ENCODE assay signal across 18 cellular contexts in the genomic region with DNA sequence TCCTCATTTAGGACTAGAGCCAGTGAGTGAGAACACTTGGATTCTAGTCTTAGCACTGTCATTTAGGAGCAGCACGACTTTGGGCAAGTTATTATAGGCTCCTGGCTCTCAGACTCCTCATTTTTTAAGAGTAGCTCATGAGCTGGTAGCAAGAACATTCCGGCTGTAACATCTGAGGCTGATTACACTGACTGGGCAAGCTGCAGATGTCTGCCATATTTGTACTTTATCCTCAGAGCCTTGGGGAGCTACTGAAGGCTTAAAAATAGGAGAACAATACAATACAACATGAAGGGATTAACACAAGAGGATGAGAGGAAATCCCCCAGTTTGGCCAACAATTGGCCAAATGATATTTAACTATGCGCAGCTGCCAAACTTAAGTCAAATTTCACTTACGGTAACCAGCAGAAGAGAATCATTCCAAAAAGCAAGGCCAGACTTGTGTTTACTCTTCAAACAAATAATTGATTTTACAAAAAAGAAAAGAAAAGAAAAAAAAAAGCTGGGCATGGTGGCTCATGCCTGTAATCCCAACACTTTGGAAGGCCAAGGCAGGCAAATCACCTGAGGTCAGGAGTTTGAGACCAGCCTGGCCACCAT.
"Had no signal": no experiment of that assay in that cellular context is flagged by ENCODE, and none has a peak within 500 bp of the region (broad histone marks: within the 10 kb centered on the region; RNA-seq: fewer than 3 reads in every experiment).

No MANE protein-coding gene starts in this region.

- H2AFZ ChIP-seq: neural progenitor cell had no signal

- DNase-seq: activated B cell treated with CpG ODN at 0.5 μM for 24 hours; activated CD4-positive, alpha-beta T cell treated with anti-CD3 and anti-CD28 coated beads, Interleukin-2, amount 10 ng/mL, durations not matched to agents 7 days and 5 days; activated CD8-positive, alpha-beta memory T cell treated with anti-CD3 and anti-CD28 coated beads, Interleukin-2, amount 10 ng/mL, durations not matched to agents 7 days and 5 days; activated gamma-delta T cell; activated naive CD8-positive, alpha-beta T cell treated with anti-CD3 and anti-CD28 coated beads, Interleukin-2, amount 10 ng/mL, durations not matched to agents 7 days and 5 days; activated T-cell treated with anti-CD3 and anti-CD28 coated beads, Interleukin-2, amount 50 U/mL, for 48 hours; dorsolateral prefrontal cortex; islet precursor cell; left ventricle myocardium inferior; T-helper 2 cell; tibial artery had no signal

- H3K4me3 Mint-ChIP-seq: activated B cell treated with CpG ODN at 0.5 μM for 24 hours; activated CD4-positive, alpha-beta T cell treated with anti-CD3 and anti-CD28 coated beads, Interleukin-2, amount 10 ng/mL, durations not matched to agents 7 days and 5 days; activated CD8-positive, alpha-beta memory T cell treated with anti-CD3 and anti-CD28 coated beads, Interleukin-2, amount 10 ng/mL, durations not matched to agents 7 days and 5 days; activated naive CD8-positive, alpha-beta T cell treated with anti-CD3 and anti-CD28 coated beads, Interleukin-2, amount 10 ng/mL, durations not matched to agents 7 days and 5 days; neural progenitor cell; stimulated activated effector memory CD8-positive, alpha-beta T cell treated with anti-CD3 and anti-CD28 coated beads, Interleukin-12 subunit alpha, Interleukin-12 subunit beta, amount 100 ng/mL, for 72 hours had no signal

- H3K4me3 ChIP-seq: ascending aorta, dorsolateral prefrontal cortex, gastroesophageal sphincter, left ventricle myocardium inferior, neural progenitor cell, smooth muscle cell, tibial artery, vagina had no signal

- H3K27ac ChIP-seq: ascending aorta, dorsolateral prefrontal cortex, gastroesophageal sphincter, left ventricle myocardium inferior, neural progenitor cell, tibial artery, vagina had no signal

- H3K36me3 Mint-ChIP-seq: activated CD8-positive, alpha-beta memory T cell treated with anti-CD3 and anti-CD28 coated beads, Interleukin-2, amount 10 ng/mL, durations not matched to agents 7 days and 5 days; activated naive CD8-positive, alpha-beta T cell treated with anti-CD3 and anti-CD28 coated beads, Interleukin-2, amount 10 ng/mL, durations not matched to agents 7 days and 5 days; neural progenitor cell; stimulated activated effector memory CD8-positive, alpha-beta T cell treated with anti-CD3 and anti-CD28 coated beads, Interleukin-12 subunit alpha, Interleukin-12 subunit beta, amount 100 ng/mL, for 72 hours had no signal

- H3K9ac ChIP-seq: neural progenitor cell had no signal

- H3K9me3 Mint-ChIP-seq: activated B cell treated with CpG ODN at 0.5 μM for 24 hours; activated CD4-positive, alpha-beta T cell treated with anti-CD3 and anti-CD28 coated beads, Interleukin-2, amount 10 ng/mL, durations not matched to agents 7 days and 5 days; activated naive CD8-positive, alpha-beta T cell treated with anti-CD3 and anti-CD28 coated beads, Interleukin-2, amount 10 ng/mL, durations not matched to agents 7 days and 5 days; neural progenitor cell had no signal

- FAIRE-seq: TTC549 had no signal

- H3K27me3 ChIP-seq: ascending aorta, dorsolateral prefrontal cortex, gastroesophageal sphincter, neural progenitor cell, tibial artery, vagina had no signal

- H3K27ac Mint-ChIP-seq: activated B cell treated with CpG ODN at 0.5 μM for 24 hours; activated CD4-positive, alpha-beta T cell treated with anti-CD3 and anti-CD28 coated beads, Interleukin-2, amount 10 ng/mL, durations not matched to agents 7 days and 5 days; activated CD8-positive, alpha-beta memory T cell treated with anti-CD3 and anti-CD28 coated beads, Interleukin-2, amount 10 ng/mL, durations not matched to agents 7 days and 5 days; activated naive CD8-positive, alpha-beta T cell treated with anti-CD3 and anti-CD28 coated beads, Interleukin-2, amount 10 ng/mL, durations not matched to agents 7 days and 5 days; neural progenitor cell; stimulated activated effector memory CD8-positive, alpha-beta T cell treated with anti-CD3 and anti-CD28 coated beads, Interleukin-12 subunit alpha, Interleukin-12 subunit beta, amount 100 ng/mL, for 72 hours had no signal

- H3K9me3 ChIP-seq: ascending aorta, gastroesophageal sphincter, left ventricle myocardium inferior, tibial artery, vagina had no signal

- H3K36me3 ChIP-seq: ascending aorta, gastroesophageal sphincter, left ventricle myocardium inferior, neural progenitor cell, tibial artery, vagina had no signal

- H3K4me2 ChIP-seq: neural progenitor cell, smooth muscle cell had no signal

- H3K27me3 Mint-ChIP-seq: activated CD8-positive, alpha-beta memory T cell treated with anti-CD3 and anti-CD28 coated beads, Interleukin-2, amount 10 ng/mL, durations not matched to agents 7 days and 5 days; activated naive CD8-positive, alpha-beta T cell treated with anti-CD3 and anti-CD28 coated beads, Interleukin-2, amount 10 ng/mL, durations not matched to agents 7 days and 5 days had no signal

- H3K4me1 Mint-ChIP-seq: activated B cell treated with CpG ODN at 0.5 μM for 24 hours; activated CD4-positive, alpha-beta T cell treated with anti-CD3 and anti-CD28 coated beads, Interleukin-2, amount 10 ng/mL, durations not matched to agents 7 days and 5 days; activated CD8-positive, alpha-beta memory T cell treated with anti-CD3 and anti-CD28 coated beads, Interleukin-2, amount 10 ng/mL, durations not matched to agents 7 days and 5 days; activated naive CD8-positive, alpha-beta T cell treated with anti-CD3 and anti-CD28 coated beads, Interleukin-2, amount 10 ng/mL, durations not matched to agents 7 days and 5 days; neural progenitor cell; stimulated activated effector memory CD8-positive, alpha-beta T cell treated with anti-CD3 and anti-CD28 coated beads, Interleukin-12 subunit alpha, Interleukin-12 subunit beta, amount 100 ng/mL, for 72 hours had no signal

- H3K4me1 ChIP-seq: ascending aorta, left ventricle myocardium inferior, neural progenitor cell, tibial artery, vagina had no signal

- ATAC-seq: activated CD8-positive, alpha-beta memory T cell treated with anti-CD3 and anti-CD28 coated beads, Interleukin-2, amount 10 ng/mL, durations not matched to agents 7 days and 5 days; gastroesophageal sphincter; stimulated activated effector memory CD8-positive, alpha-beta T cell treated with anti-CD3 and anti-CD28 coated beads, Interleukin-12 subunit alpha, Interleukin-12 subunit beta, amount 100 ng/mL, for 72 hours had no signal
